1 cellular context compared by ENCODE assay signal in the genomic region with DNA sequence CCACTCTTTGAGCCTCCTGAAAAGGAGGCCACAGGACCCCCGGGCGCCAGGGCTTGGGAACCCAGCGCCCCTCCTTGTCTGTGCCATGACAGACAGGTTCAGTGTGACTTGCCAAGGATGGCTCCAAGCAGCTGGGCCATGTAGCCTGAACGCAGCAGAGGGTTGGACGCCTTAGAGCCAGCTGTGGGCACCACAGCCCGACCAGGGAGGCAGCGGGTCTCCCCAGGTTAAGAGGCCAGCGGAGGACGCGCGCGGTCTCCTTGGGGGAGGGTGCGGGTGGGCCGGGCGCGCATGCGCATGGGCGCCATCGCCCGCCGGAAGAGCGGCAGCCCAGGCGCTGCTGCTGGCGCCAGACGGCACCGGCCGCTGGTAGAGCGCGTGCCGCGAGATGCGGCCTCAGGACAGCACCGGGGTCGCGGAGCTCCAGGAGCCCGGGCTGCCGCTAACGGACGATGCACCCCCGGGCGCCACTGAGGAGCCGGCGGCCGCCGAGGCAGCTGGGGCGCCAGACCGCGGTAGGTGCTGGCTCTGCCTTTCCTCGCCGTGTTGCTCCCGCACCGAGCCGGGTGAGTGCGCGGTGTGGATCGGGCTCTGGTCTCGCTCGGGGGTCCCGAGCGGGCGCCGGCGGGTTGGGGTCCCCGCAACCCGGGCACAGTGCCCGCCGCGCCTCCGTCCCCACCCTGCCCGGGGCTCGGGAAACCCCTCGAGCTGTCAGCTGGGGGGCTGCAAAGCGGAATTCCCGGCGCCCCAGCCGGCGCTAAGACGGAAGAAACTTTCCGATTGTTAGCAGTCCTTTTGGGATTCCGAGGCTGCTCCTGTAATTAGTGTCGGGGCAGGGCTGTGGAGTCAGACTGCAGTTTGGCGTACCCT.
TF ChIP-seq lines count a peak whose summit lies in the region.

A gene with protein sequence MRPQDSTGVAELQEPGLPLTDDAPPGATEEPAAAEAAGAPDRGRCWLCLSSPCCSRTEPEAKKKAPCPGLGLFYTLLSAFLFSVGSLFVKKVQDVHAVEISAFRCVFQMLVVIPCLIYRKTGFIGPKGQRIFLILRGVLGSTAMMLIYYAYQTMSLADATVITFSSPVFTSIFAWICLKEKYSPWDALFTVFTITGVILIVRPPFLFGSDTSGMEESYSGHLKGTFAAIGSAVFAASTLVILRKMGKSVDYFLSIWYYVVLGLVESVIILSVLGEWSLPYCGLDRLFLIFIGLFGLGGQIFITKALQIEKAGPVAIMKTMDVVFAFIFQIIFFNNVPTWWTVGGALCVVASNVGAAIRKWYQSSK (plus strand): TSS at position 333 of the 870 bp plus-strand sequence. CDS start 56 bp downstream, at position 389.

TF ChIP-seq in H1, 55 proteins besides CTCF, POLR2A, EP300 and RAD21 (continues in another document):
- TF ChIP-seq EZH2 (IDR thresholded peaks at IDR 0.05; ENCODE audit: low read depth, low read length, severe bottlenecking) (peak; percentile 59), ATF3 (IDR thresholded peaks at IDR 0.05; ENCODE audit: insufficient read depth, low read depth, low read length) (no peak), NRF1 (IDR thresholded peaks at IDR 0.05; ENCODE audit: low read depth, low read length) (peak; percentile 80), BCL11A (IDR thresholded peaks at IDR 0.05; ENCODE audit: low read depth in 2 of 2, low read length in 2 of 2) (no peak), BRCA1 (IDR thresholded peaks at IDR 0.05; ENCODE audit: low read depth, low read length) (no peak), SUZ12 (IDR thresholded peaks at IDR 0.05; ENCODE audit: low read length) (peak; percentile 76; the same call in 1 of the 2 replicates), USF2 (IDR thresholded peaks at IDR 0.05; ENCODE audit: low read length) (no peak), MAX (IDR thresholded peaks at IDR 0.05) (peak; percentile 86), YY1 (IDR thresholded peaks at IDR 0.05; ENCODE audit: low read depth, low read length) (0 out of 2 replicates have a peak, but pooled peaks have one; percentile 18), SRF (IDR thresholded peaks at IDR 0.05; ENCODE audit: low read depth, low read length) (no peak), CTBP2 (IDR thresholded peaks at IDR 0.05; ENCODE audit: borderline replicate concordance, insufficient read depth, insufficient read length, low read length) (no peak), PHF8 (conservative IDR thresholded peaks at IDR 0.05; ENCODE audit: low read depth, low read length) (peak; percentile 90), SIN3A (conservative IDR thresholded peaks at IDR 0.05 in 1 of 2, IDR thresholded peaks at IDR 0.05 in 1 of 2; ENCODE audit: low read depth in 1 of 2, low read length in 2 of 2) (peak in 1 of 2 experiments; percentile 36; a peak in 1 of 4 replicates), SP1 (IDR thresholded peaks at IDR 0.05; ENCODE audit: low read depth, low read length) (no peak), FOSL1 (IDR thresholded peaks at IDR 0.05; ENCODE audit: insufficient read depth, low read depth, low read length) (no peak), NANOG (IDR thresholded peaks at IDR 0.05; ENCODE audit: insufficient read depth, low read depth, low read length, poor library complexity, severe bottlenecking) (no peak), GTF2F1 (IDR thresholded peaks at IDR 0.05; ENCODE audit: borderline replicate concordance, low read depth, low read length) (no peak), GABPA (IDR thresholded peaks at IDR 0.05; ENCODE audit: borderline replicate concordance, insufficient read depth, low read length) (no peak), POU5F1 (IDR thresholded peaks at IDR 0.05; ENCODE audit: low read depth, low read length) (no peak), CHD1 (IDR thresholded peaks at IDR 0.05; ENCODE audit: low read depth, low read length) (no peak), SIX5 (IDR thresholded peaks at IDR 0.05; ENCODE audit: low read depth, low read length) (no peak), TBP (IDR thresholded peaks at IDR 0.05; ENCODE audit: low read depth, low read length) (peak; percentile 23; the same call in 1 of the 2 replicates), CHD2 (IDR thresholded peaks at IDR 0.05; ENCODE audit: low read length) (no peak), POLR2AphosphoS5 (IDR thresholded peaks at IDR 0.05; ENCODE audit: low read depth, low read length) (no peak; the same call in 1 of the 2 replicates), CBX8 (IDR thresholded peaks at IDR 0.05; ENCODE audit: borderline replicate concordance, low read depth, low read length) (no peak), CBX5 (IDR thresholded peaks at IDR 0.05; ENCODE audit: low read depth, low read length) (no peak), MAFK (IDR thresholded peaks at IDR 0.05; ENCODE audit: low read depth, low read length) (no peak), JUND (IDR thresholded peaks at IDR 0.05; ENCODE audit: low read length) (no peak), EGR1 (IDR thresholded peaks at IDR 0.05; ENCODE audit: borderline replicate concordance, low read depth, low read length) (no peak), CREB1 (IDR thresholded peaks at IDR 0.05) (no peak), ZNF274 (IDR thresholded peaks at IDR 0.05; ENCODE audit: borderline replicate concordance, extremely low read depth, low read length) (no peak), SAP30 (IDR thresholded peaks at IDR 0.05; ENCODE audit: insufficient read depth, insufficient replicate concordance, low read length) (no peak), RFX5 (IDR thresholded peaks at IDR 0.05; ENCODE audit: borderline replicate concordance, low read depth, low read length) (no peak), KDM5A (IDR thresholded peaks at IDR 0.05; ENCODE audit: low read length) (no peak), TEAD4 (IDR thresholded peaks at IDR 0.05; ENCODE audit: low read depth, low read length) (no peak), ASH2L (IDR thresholded peaks at IDR 0.05; ENCODE audit: low read length) (peak; percentile 74), KDM1A (IDR thresholded peaks at IDR 0.05; ENCODE audit: borderline replicate concordance, low read length) (peak; percentile 76; the same call in 1 of the 2 replicates), HDAC2 (IDR thresholded peaks at IDR 0.05; ENCODE audit: borderline replicate concordance in 1 of 2, low read depth in 2 of 2, low read length in 2 of 2) (0 out of 4 replicates have a peak, but pooled peaks of 1 of the 2 experiments have one; percentile 24), BACH1 (IDR thresholded peaks at IDR 0.05; ENCODE audit: low read length) (no peak), SP4 (IDR thresholded peaks at IDR 0.05; ENCODE audit: low read length) (no peak), RNF2 (IDR thresholded peaks at IDR 0.05; ENCODE audit: borderline replicate concordance, low read depth, low read length, missing control alignments, poor library complexity, severe bottlenecking) (no peak), TCF12 (IDR thresholded peaks at IDR 0.05; ENCODE audit: low read depth, low read length) (no peak), HDAC6 (IDR thresholded peaks at IDR 0.05; ENCODE audit: low read depth, low read length) (no peak), TAF1 (IDR thresholded peaks at IDR 0.05; ENCODE audit: low read depth, low read length) (peak; percentile 71), SP2 (IDR thresholded peaks at IDR 0.05; ENCODE audit: low read length) (no peak), RBBP5 (IDR thresholded peaks at IDR 0.05; ENCODE audit: borderline replicate concordance, low read depth, low read length) (no peak; the same call in 1 of the 2 replicates), KDM4A (IDR thresholded peaks at IDR 0.05; ENCODE audit: low read depth, low read length, severe bottlenecking) (peak; percentile 99)
- TF ChIP-seq, protein P1, sequence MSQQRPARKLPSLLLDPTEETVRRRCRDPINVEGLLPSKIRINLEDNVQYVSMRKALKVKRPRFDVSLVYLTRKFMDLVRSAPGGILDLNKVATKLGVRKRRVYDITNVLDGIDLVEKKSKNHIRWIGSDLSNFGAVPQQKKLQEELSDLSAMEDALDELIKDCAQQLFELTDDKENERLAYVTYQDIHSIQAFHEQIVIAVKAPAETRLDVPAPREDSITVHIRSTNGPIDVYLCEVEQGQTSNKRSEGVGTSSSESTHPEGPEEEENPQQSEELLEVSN (IDR thresholded peaks at IDR 0.05): peak; percentile 84
- TF ChIP-seq, protein P2, sequence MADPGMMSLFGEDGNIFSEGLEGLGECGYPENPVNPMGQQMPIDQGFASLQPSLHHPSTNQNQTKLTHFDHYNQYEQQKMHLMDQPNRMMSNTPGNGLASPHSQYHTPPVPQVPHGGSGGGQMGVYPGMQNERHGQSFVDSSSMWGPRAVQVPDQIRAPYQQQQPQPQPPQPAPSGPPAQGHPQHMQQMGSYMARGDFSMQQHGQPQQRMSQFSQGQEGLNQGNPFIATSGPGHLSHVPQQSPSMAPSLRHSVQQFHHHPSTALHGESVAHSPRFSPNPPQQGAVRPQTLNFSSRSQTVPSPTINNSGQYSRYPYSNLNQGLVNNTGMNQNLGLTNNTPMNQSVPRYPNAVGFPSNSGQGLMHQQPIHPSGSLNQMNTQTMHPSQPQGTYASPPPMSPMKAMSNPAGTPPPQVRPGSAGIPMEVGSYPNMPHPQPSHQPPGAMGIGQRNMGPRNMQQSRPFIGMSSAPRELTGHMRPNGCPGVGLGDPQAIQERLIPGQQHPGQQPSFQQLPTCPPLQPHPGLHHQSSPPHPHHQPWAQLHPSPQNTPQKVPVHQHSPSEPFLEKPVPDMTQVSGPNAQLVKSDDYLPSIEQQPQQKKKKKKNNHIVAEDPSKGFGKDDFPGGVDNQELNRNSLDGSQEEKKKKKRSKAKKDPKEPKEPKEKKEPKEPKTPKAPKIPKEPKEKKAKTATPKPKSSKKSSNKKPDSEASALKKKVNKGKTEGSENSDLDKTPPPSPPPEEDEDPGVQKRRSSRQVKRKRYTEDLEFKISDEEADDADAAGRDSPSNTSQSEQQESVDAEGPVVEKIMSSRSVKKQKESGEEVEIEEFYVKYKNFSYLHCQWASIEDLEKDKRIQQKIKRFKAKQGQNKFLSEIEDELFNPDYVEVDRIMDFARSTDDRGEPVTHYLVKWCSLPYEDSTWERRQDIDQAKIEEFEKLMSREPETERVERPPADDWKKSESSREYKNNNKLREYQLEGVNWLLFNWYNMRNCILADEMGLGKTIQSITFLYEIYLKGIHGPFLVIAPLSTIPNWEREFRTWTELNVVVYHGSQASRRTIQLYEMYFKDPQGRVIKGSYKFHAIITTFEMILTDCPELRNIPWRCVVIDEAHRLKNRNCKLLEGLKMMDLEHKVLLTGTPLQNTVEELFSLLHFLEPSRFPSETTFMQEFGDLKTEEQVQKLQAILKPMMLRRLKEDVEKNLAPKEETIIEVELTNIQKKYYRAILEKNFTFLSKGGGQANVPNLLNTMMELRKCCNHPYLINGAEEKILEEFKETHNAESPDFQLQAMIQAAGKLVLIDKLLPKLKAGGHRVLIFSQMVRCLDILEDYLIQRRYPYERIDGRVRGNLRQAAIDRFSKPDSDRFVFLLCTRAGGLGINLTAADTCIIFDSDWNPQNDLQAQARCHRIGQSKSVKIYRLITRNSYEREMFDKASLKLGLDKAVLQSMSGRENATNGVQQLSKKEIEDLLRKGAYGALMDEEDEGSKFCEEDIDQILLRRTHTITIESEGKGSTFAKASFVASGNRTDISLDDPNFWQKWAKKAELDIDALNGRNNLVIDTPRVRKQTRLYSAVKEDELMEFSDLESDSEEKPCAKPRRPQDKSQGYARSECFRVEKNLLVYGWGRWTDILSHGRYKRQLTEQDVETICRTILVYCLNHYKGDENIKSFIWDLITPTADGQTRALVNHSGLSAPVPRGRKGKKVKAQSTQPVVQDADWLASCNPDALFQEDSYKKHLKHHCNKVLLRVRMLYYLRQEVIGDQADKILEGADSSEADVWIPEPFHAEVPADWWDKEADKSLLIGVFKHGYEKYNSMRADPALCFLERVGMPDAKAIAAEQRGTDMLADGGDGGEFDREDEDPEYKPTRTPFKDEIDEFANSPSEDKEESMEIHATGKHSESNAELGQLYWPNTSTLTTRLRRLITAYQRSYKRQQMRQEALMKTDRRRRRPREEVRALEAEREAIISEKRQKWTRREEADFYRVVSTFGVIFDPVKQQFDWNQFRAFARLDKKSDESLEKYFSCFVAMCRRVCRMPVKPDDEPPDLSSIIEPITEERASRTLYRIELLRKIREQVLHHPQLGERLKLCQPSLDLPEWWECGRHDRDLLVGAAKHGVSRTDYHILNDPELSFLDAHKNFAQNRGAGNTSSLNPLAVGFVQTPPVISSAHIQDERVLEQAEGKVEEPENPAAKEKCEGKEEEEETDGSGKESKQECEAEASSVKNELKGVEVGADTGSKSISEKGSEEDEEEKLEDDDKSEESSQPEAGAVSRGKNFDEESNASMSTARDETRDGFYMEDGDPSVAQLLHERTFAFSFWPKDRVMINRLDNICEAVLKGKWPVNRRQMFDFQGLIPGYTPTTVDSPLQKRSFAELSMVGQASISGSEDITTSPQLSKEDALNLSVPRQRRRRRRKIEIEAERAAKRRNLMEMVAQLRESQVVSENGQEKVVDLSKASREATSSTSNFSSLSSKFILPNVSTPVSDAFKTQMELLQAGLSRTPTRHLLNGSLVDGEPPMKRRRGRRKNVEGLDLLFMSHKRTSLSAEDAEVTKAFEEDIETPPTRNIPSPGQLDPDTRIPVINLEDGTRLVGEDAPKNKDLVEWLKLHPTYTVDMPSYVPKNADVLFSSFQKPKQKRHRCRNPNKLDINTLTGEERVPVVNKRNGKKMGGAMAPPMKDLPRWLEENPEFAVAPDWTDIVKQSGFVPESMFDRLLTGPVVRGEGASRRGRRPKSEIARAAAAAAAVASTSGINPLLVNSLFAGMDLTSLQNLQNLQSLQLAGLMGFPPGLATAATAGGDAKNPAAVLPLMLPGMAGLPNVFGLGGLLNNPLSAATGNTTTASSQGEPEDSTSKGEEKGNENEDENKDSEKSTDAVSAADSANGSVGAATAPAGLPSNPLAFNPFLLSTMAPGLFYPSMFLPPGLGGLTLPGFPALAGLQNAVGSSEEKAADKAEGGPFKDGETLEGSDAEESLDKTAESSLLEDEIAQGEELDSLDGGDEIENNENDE (IDR thresholded peaks at IDR 0.05; ENCODE audit: insufficient replicate concordance, low read length): no peak
- TF ChIP-seq, protein P3, sequence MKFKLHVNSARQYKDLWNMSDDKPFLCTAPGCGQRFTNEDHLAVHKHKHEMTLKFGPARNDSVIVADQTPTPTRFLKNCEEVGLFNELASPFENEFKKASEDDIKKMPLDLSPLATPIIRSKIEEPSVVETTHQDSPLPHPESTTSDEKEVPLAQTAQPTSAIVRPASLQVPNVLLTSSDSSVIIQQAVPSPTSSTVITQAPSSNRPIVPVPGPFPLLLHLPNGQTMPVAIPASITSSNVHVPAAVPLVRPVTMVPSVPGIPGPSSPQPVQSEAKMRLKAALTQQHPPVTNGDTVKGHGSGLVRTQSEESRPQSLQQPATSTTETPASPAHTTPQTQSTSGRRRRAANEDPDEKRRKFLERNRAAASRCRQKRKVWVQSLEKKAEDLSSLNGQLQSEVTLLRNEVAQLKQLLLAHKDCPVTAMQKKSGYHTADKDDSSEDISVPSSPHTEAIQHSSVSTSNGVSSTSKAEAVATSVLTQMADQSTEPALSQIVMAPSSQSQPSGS (IDR thresholded peaks at IDR 0.05; ENCODE audit: low read length): no peak
